ENCODE assay signal across 8 cellular contexts in genomic region chr2:60806988-60807681, GRCh38. TPM values are rescaled to one million over a fixed set of nuclear protein-coding genes. Genes with fewer than 3 reads are reported as not detected.
DNase-seq lines count a peak whose midpoint lies in the region; ATAC-seq, FAIRE-seq and TF ChIP-seq lines count a peak whose summit lies in the region.

No MANE protein-coding gene starts in this region.

- H3K9me3 ChIP-seq in WERI-Rb-1 (ENCODE audit: severe bottlenecking) (no peaks in the 10 kb centered on the region), body of pancreas (no peaks in the 10 kb centered on the region)

- no peak for FAIRE-seq in H54 (lab: Jason Lieb, UNC)

- intact Hi-C loops in body of pancreas (cut with DNase I): no loop called here

- H3K27me3 ChIP-seq in WERI-Rb-1 (ENCODE audit: insufficient read depth, low read depth, severe bottlenecking) (no peaks in the 10 kb centered on the region), body of pancreas (no peaks in the 10 kb centered on the region)

- H3K36me3 ChIP-seq in WERI-Rb-1 (peaks cover 7% of the 10 kb centered on the region), body of pancreas (replicated peaks in 1 of 2; ENCODE audit: insufficient read depth in 1 of 2, low read depth in 2 of 2) (no peaks in the 10 kb centered on the region)

- no peaks in the 10 kb centered on the region for H3K4me1 ChIP-seq in body of pancreas

- 37 to 39% methylated on average over 6 of the region's 6 CpGs for WGBS in body of pancreas, 2 donors

- ATAC-seq in GM18499 (IDR thresholded peaks at IDR 0.05; ENCODE audit: insufficient read depth, unreplicated experiment): peak; percentile 40
- no peak for ATAC-seq in body of pancreas

- no peak for TF ChIP-seq POLR2A in H54 (IDR thresholded peaks at IDR 0.05; ENCODE audit: low read depth, low read length)
- TF ChIP-seq POLR2A in body of pancreas (IDR thresholded peaks at IDR 0.05): no peak

- H3K27ac ChIP-seq in WERI-Rb-1: peak overlapping the region; percentile 9; the same call in 1 of the 2 replicates
- no peak overlapping the region for H3K27ac ChIP-seq in body of pancreas

- TF ChIP-seq CTCF in WERI-Rb-1 (IDR thresholded peaks at IDR 0.05; ENCODE audit: low read depth, low read length): no peak
- TF ChIP-seq CTCF in body of pancreas (IDR thresholded peaks at IDR 0.05): no peak

- H3K4me3 ChIP-seq in WERI-Rb-1 (ENCODE audit: low read depth, low read length): no peak overlapping the region
- no peak overlapping the region for H3K4me3 ChIP-seq in body of pancreas

- DNase-seq in H54 (ENCODE audit: insufficient read length, low spot score) (peak; percentile 35), M059J (ENCODE audit: low read depth) (peak; percentile 47), WERI-Rb-1 (peak; percentile 39), fibroblast of gingiva (ENCODE audit: low read depth) (peak; percentile 41), GDM1 (lab: John Stamatoyannopoulos, UW) (no peak), body of pancreas (no peak)
- DNase-seq in stimulated activated CD4-positive, alpha-beta T cell treated with anti-CD3 and anti-CD28 coated beads, Interleukin-2, amount 100 ng/mL, for 4 hours (ENCODE audit: low read depth): peak; percentile 39

RNA-seq across cellular contexts. Expression of gene PAPOLG, which starts 51.1 kb away (rescaled TPM):
- 14.5 and 15.2 TPM in 2 replicates for total RNA-seq in M059J (2014; rRNA removed; shearing (Covaris generic))
- 1 to 10 TPM; 4.0 to 6.5 TPM for total RNA-seq in body of pancreas

Comparison
In these comparisons a context has a peak if more than half of its experiments do, and no peak if none do; other contexts are left out.
1. DNase-seq: peak in H54 (single experiment), M059J (single experiment), WERI-Rb-1 (single experiment), fibroblast of gingiva (single experiment) and stimulated activated CD4-positive, alpha-beta T cell treated with anti-CD3 and anti-CD28 coated beads, Interleukin-2, amount 100 ng/mL, for 4 hours (single experiment); none in GDM1 (single experiment) and body of pancreas (0 of 4).